16 cellular contexts compared by ENCODE assay signal in genomic region chr21:45300786-45301520, GRCh38. TPM values are rescaled to one million over a fixed set of nuclear protein-coding genes. Genes with fewer than 3 reads are reported as not detected.
A peak's percentile ranks its signal among the peaks of the same experiment; 100 is the strongest.
DNase-seq lines count a peak whose midpoint lies in the region; ATAC-seq and TF ChIP-seq lines count a peak whose summit lies in the region.
"Had no signal": no experiment of that assay in that cellular context is flagged by ENCODE, and none has a peak within 500 bp of the region (broad histone marks: within the 10 kb centered on the region; RNA-seq: fewer than 3 reads in every experiment).

No MANE protein-coding gene starts in this region.

- TF ChIP-seq POLR2A in esophagus muscularis mucosa (IDR thresholded peaks at IDR 0.05; ENCODE audit: low read depth) = no peak

- H3K27ac Mint-ChIP-seq in activated naive CD4-positive, alpha-beta T cell treated with anti-CD3 and anti-CD28 coated beads, Interleukin-2, amount 10 ng/mL, durations not matched to agents 7 days and 5 days = no peak overlapping the region
- H3K27ac Mint-ChIP-seq in naive thymus-derived CD8-positive, alpha-beta T cell = peak overlapping the region in 6 of 10 donors; percentile 15 to 93 (median 40)

- H3K4me1 ChIP-seq in esophagus muscularis mucosa (peaks cover 29 to 46% (median 43%) of the 10 kb centered on the region in 4 donors), tibial artery (peaks cover 0 to 44% (median 25%) of the 10 kb centered on the region in 4 donors)
- H3K4me1 ChIP-seq: A549, pancreas had no signal

- intact Hi-C loops in esophagus muscularis mucosa (cut with DNase I) (no loop called here), tibial artery (cut with DNase I; ENCODE audit: low total_unique reads) (loop anchor here (5.0 kb wide), 1 partner anchor 121 kb away; no protein-coding TSS in a partner anchor)

- POLR2A ChIA-PET in naive thymus-derived CD8-positive, alpha-beta T cell (lab: Charles Lee) = interaction anchor here (2.2 kb wide), 1 partner anchor 22 kb away, joined by 14 read pairs; no protein-coding TSS in a partner anchor

- peaks cover 10% of the 10 kb centered on the region for H3K27me3 Mint-ChIP-seq in activated naive CD4-positive, alpha-beta T cell treated with anti-CD3 and anti-CD28 coated beads, Interleukin-2, amount 10 ng/mL, durations not matched to agents 7 days and 5 days
- peaks cover 0 to 3% (median 0%) of the 10 kb centered on the region in 5 donors for H3K27me3 Mint-ChIP-seq in naive thymus-derived CD8-positive, alpha-beta T cell
- H3K27me3 Mint-ChIP-seq: activated T-cell treated with anti-CD3 and anti-CD28 coated beads, Interleukin-2, amount 50 U/mL, for 24 hours had no signal

- no peak for TF ChIP-seq CTCF in esophagus muscularis mucosa (IDR thresholded peaks at IDR 0.05)
- no peak for TF ChIP-seq CTCF in tibial artery (IDR thresholded peaks at IDR 0.05)

- TF ChIP-seq EP300 in esophagus muscularis mucosa (IDR thresholded peaks at IDR 0.05) = no peak

- no peaks in the 10 kb centered on the region for H3K9me3 ChIP-seq in esophagus muscularis mucosa
- no peaks in the 10 kb centered on the region for H3K9me3 ChIP-seq in tibial artery
- H3K9me3 ChIP-seq: A549, pancreas, testis had no signal

- H3K4me3 ChIP-seq in esophagus muscularis mucosa = no peak overlapping the region
- H3K4me3 ChIP-seq in tibial artery = peak overlapping the region in 1 of 2 donors; percentile 28
- H3K4me3 ChIP-seq: A549, pancreas, testis had no signal

- peak; percentile 8 for DNase-seq in activated naive CD4-positive, alpha-beta T cell treated with anti-CD3 and anti-CD28 coated beads, Interleukin-2, amount 10 ng/mL, durations not matched to agents 7 days and 5 days
- DNase-seq in activated naive CD4-positive, alpha-beta T cell treated with Interleukin-2 at 50 U/mL for 16 hours = no peak
- DNase-seq in esophagus muscularis mucosa (ENCODE audit: extremely low spot score) (no peak), tibial artery (peak in 1 of 2 donors; percentile 68)
- peak in 1 of 10 donors; percentile 59 for DNase-seq in naive thymus-derived CD8-positive, alpha-beta T cell
- DNase-seq in stimulated activated CD4-positive, alpha-beta T cell treated with anti-CD3 and anti-CD28 coated beads, Interleukin-15, amount 100 ng/mL, for 24 hours = no peak
- DNase-seq: activated T-cell treated with anti-CD3 and anti-CD28 coated beads, Interleukin-2, amount 50 U/mL, for 24 hours; GOT3; NCI-H1436; NCI-H526 treated with DMSO at 0.1 percent for 48 hours; testis had no signal

- H3K36me3 ChIP-seq in esophagus muscularis mucosa (no peaks in the 10 kb centered on the region), tibial artery (no peaks in the 10 kb centered on the region)
- H3K36me3 ChIP-seq: pancreas had no signal

- no peak overlapping the region for H3K4me3 Mint-ChIP-seq in activated naive CD4-positive, alpha-beta T cell treated with anti-CD3 and anti-CD28 coated beads, Interleukin-2, amount 10 ng/mL, durations not matched to agents 7 days and 5 days
- H3K4me3 Mint-ChIP-seq in naive thymus-derived CD8-positive, alpha-beta T cell = peak overlapping the region in 2 of 10 donors; percentile 11 to 63
- H3K4me3 Mint-ChIP-seq: activated T-cell treated with anti-CD3 and anti-CD28 coated beads, Interleukin-2, amount 50 U/mL, for 24 hours had no signal

- peaks cover 10% of the 10 kb centered on the region for H3K4me1 Mint-ChIP-seq in activated naive CD4-positive, alpha-beta T cell treated with anti-CD3 and anti-CD28 coated beads, Interleukin-2, amount 10 ng/mL, durations not matched to agents 7 days and 5 days
- peaks cover 3 to 24% (median 17%) of the 10 kb centered on the region in 4 donors for H3K4me1 Mint-ChIP-seq in naive thymus-derived CD8-positive, alpha-beta T cell

- 88% methylated on average over 39 of the region's 43 CpGs for WGBS in esophagus muscularis mucosa

- no peak for ATAC-seq in naive thymus-derived CD8-positive, alpha-beta T cell
- ATAC-seq in HG02798 (IDR thresholded peaks at IDR 0.05; ENCODE audit: poor library complexity, unreplicated experiment) = no peak
- no peak for ATAC-seq in GM18858 (IDR thresholded peaks at IDR 0.05; ENCODE audit: unreplicated experiment)
- ATAC-seq: A549 had no signal

- CTCF ChIA-PET in activated naive CD4-positive, alpha-beta T cell treated with anti-CD3 and anti-CD28 coated beads, Interleukin-2, amount 10 ng/mL, durations not matched to agents 7 days and 5 days (lab: Charles Lee) = no interaction called here

- H3K27me3 ChIP-seq in esophagus muscularis mucosa = no peaks in the 10 kb centered on the region
- H3K27me3 ChIP-seq in tibial artery = no peaks in the 10 kb centered on the region
- H3K27me3 ChIP-seq: pancreas, testis had no signal

- H3K36me3 Mint-ChIP-seq in activated naive CD4-positive, alpha-beta T cell treated with anti-CD3 and anti-CD28 coated beads, Interleukin-2, amount 10 ng/mL, durations not matched to agents 7 days and 5 days = no peaks in the 10 kb centered on the region
- H3K36me3 Mint-ChIP-seq in naive thymus-derived CD8-positive, alpha-beta T cell = peaks cover 0 to 11% (median 0%) of the 10 kb centered on the region in 3 donors

- H3K9me3 Mint-ChIP-seq in activated naive CD4-positive, alpha-beta T cell treated with anti-CD3 and anti-CD28 coated beads, Interleukin-2, amount 10 ng/mL, durations not matched to agents 7 days and 5 days = no peaks in the 10 kb centered on the region
- no peaks in the 10 kb centered on the region for H3K9me3 Mint-ChIP-seq in naive thymus-derived CD8-positive, alpha-beta T cell
- H3K9me3 Mint-ChIP-seq: activated T-cell treated with anti-CD3 and anti-CD28 coated beads, Interleukin-2, amount 50 U/mL, for 24 hours had no signal

- H3K27ac ChIP-seq in esophagus muscularis mucosa (replicated peaks in 1 of 4) (peak overlapping the region; percentile 72 to 84 (median 80)), tibial artery (peak overlapping the region; percentile 94 to 98)
- H3K27ac ChIP-seq: A549, VCaP had no signal

RNA-seq across cellular contexts. Expression of gene POFUT2, which starts 13.3 kb away (rescaled TPM):
- 10 to 100 TPM; 15.8 to 21.6 (median 18.7) TPM for total RNA-seq in esophagus muscularis mucosa
- total RNA-seq in naive thymus-derived CD8-positive, alpha-beta T cell = 10 to 100 TPM; 37.4 to 44.7 TPM
- polyA plus RNA-seq in naive thymus-derived CD8-positive, alpha-beta T cell = 1 to 10 TPM; 2.7 to 5.5 (median 3.5) TPM
